ENCODE assay signal across 33 cellular contexts in genomic region chr15:65620833-65621232, GRCh38.
"Had no signal": no experiment of that assay in that cellular context is flagged by ENCODE, and none has a peak within 500 bp of the region (broad histone marks: within the 10 kb centered on the region; RNA-seq: fewer than 3 reads in every experiment).

No MANE protein-coding gene starts in this region.

- H3K4me3 ChIP-seq: adrenal gland had no signal

- DNase-seq: activated CD4-positive, alpha-beta T cell treated with anti-CD3 and anti-CD28 coated beads, Interleukin-2, amount 10 ng/mL, durations not matched to agents 24 days and 14 days; activated CD4-positive, alpha-beta T cell treated with anti-CD3 and anti-CD28 coated beads, Interleukin-2, amount 50 U/mL, for 4 hours; activated CD8-positive, alpha-beta memory T cell treated with anti-CD3 and anti-CD28 coated beads, Interleukin-2, amount 50 U/mL, for 4 hours; activated CD8-positive, alpha-beta T cell treated with anti-CD3 and anti-CD28 coated beads, Interleukin-2, amount 10 ng/mL, durations not matched to agents 7 days and 5 days; activated gamma-delta T cell treated with Interleukin-2 at 50 U/mL for 16 hours; activated naive CD4-positive, alpha-beta T cell treated with anti-CD3 and anti-CD28 coated beads for 36 hours; activated T-cell treated with anti-CD3 and anti-CD28 coated beads for 4 hours; activated T-cell treated with anti-CD3 and anti-CD28 coated beads, Interleukin-2, amount 50 U/mL, for 4 hours; adrenal gland; caudate nucleus; cerebellar nuclear complex; cortex of kidney; NCI-H1105; NCI-H1417 treated with DMSO at 0.1 percent for 48 hours; NCI-H187 treated with DMSO at 0.1 percent for 48 hours; NCI-H2081; NCI-H2171 treated with DMSO at 0.1 percent for 48 hours; NCI-H2227 treated with DMSO at 0.1 percent for 48 hours; NCI-H446; NCI-H510A treated with DMSO at 0.1 percent for 48 hours; NCI-H69; NCI-H82; RPMI8226; SIG-M5; SW 1271; T-helper 1 cell; T-helper 2 cell; T-helper 9 cell had no signal

- H3K27ac ChIP-seq: adrenal gland, VCaP had no signal

- H3K27me3 ChIP-seq: adrenal gland had no signal

- H3K4me1 ChIP-seq: adrenal gland had no signal

- ATAC-seq: activated CD8-positive, alpha-beta T cell treated with anti-CD3 and anti-CD28 coated beads, Interleukin-2, amount 10 ng/mL, durations not matched to agents 7 days and 5 days; activated naive CD4-positive, alpha-beta T cell treated with anti-CD3 and anti-CD28 coated beads, Interleukin-2, amount 50 U/mL, for 72 hours; activated T-cell treated with anti-CD3 and anti-CD28 coated beads, Interleukin-2, amount 50 U/mL, for 4 hours; Panc1; Right ventricle myocardium inferior; SK-N-SH treated with all-trans-retinoic acid at 6 μM for 48 hours had no signal

- H3K36me3 ChIP-seq: adrenal gland had no signal

- H3K9me3 ChIP-seq: adrenal gland had no signal
